ENCODE assay signal across 9 cellular contexts in the genomic region with DNA sequence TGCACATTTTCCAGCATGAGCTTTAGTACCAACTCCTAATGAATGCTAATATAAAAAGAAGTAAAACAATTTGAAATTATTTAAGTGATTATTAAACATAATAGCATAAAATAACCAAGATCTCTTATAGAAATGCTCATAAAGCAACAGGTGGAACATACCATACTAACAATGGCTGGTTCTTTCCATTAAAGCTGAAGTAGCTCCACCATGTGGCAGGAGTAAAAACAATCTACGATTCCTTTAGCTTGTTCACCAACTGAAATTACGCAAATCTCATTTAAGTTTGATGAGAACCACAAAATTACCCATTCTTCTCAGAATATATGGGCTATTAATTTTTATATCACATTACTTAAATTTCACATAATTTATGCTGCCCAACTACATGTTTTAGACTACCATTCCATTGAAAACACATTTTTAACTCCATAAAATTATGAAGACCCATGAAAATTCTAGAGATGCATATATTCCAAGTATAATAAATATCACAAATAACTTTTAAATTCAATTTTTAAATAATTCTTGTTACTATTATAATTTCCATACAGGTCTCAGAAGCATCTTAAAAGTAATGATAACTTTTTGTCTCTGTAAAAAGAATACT.
DNase-seq lines count a peak whose midpoint lies in the region; ATAC-seq, FAIRE-seq and TF ChIP-seq lines count a peak whose summit lies in the region.
"Had no signal": no experiment of that assay in that cellular context is flagged by ENCODE, and none has a peak within 500 bp of the region (broad histone marks: within the 10 kb centered on the region; RNA-seq: fewer than 3 reads in every experiment).

No MANE protein-coding gene starts in this region.

- TF ChIP-seq RAD21 in Ishikawa (IDR thresholded peaks at IDR 0.05; ENCODE audit: low read depth) = peak; percentile 85

- no peak overlapping the region for H3K4me3 ChIP-seq in RWPE2 (ENCODE audit: severe bottlenecking)
- no peak overlapping the region for H3K4me3 ChIP-seq in small intestine (ENCODE audit: low read depth in 1 of 2, low read length in 2 of 2)
- H3K4me3 ChIP-seq: SJSA1 had no signal

- TF ChIP-seq CTCF in RWPE2 (IDR thresholded peaks at IDR 0.05; ENCODE audit: poor library complexity, severe bottlenecking) = peak; percentile 93

- WGBS in small intestine, 3 donors = 4 to 26% (median 8%) methylated on average over 2 of the region's 2 CpGs

- DNase-seq in DMS53 (lab: John Stamatoyannopoulos, UW) (peak; percentile 82), RWPE2 (ENCODE audit: low spot score) (no peak), fibroblast of the conjunctiva (ENCODE audit: low read depth) (peak; percentile 24), small intestine (peak; percentile 58)

- no peaks in the 10 kb centered on the region for H3K9me3 ChIP-seq in RWPE2 (ENCODE audit: severe bottlenecking)
- no peaks in the 10 kb centered on the region for H3K9me3 ChIP-seq in small intestine (ENCODE audit: control insufficient read depth, low read depth)
- H3K9me3 ChIP-seq: SJSA1 had no signal

- ATAC-seq in RWPE2 (ENCODE audit: low read depth) (0 out of 3 replicates have a peak, but pooled peaks have one; percentile 48), HG02885 (IDR thresholded peaks at IDR 0.05; ENCODE audit: poor library complexity, unreplicated experiment) (no peak), HG02884 (IDR thresholded peaks at IDR 0.05; ENCODE audit: unreplicated experiment) (no peak), GM18867 (IDR thresholded peaks at IDR 0.05; ENCODE audit: unreplicated experiment) (no peak)

- peak; percentile 67 for FAIRE-seq in small intestine (lab: Jason Lieb, UNC)

- H3K36me3 ChIP-seq in RWPE2 (ENCODE audit: low read depth) (no peaks in the 10 kb centered on the region), small intestine (ENCODE audit: control insufficient read depth in 2 of 2, insufficient read depth in 2 of 2, low read length in 2 of 2) (no peaks in the 10 kb centered on the region)
- H3K36me3 ChIP-seq: SJSA1 had no signal

- H3K4me1 ChIP-seq in RWPE2 (ENCODE audit: insufficient read depth, poor library complexity, severe bottlenecking) = peaks cover 14% of the 10 kb centered on the region
- H3K4me1 ChIP-seq in small intestine (ENCODE audit: control insufficient read depth in 2 of 2, insufficient read depth in 1 of 2, low read depth in 1 of 2, low read length in 1 of 2) = no peaks in the 10 kb centered on the region

- H3K27ac ChIP-seq in RWPE2 (ENCODE audit: poor library complexity, severe bottlenecking) (no peak overlapping the region), small intestine (ENCODE audit: low read depth in 1 of 2, low read length in 1 of 2) (no peak overlapping the region)
- H3K27ac ChIP-seq: SJSA1 had no signal

- no peak for TF ChIP-seq EP300 in Ishikawa (IDR thresholded peaks at IDR 0.05; ENCODE audit: borderline replicate concordance)

- no peaks in the 10 kb centered on the region for H3K27me3 ChIP-seq in RWPE2 (ENCODE audit: insufficient read depth, poor library complexity, severe bottlenecking)
- H3K27me3 ChIP-seq in small intestine (ENCODE audit: control insufficient read depth in 2 of 2, insufficient read depth in 2 of 2, low read length in 2 of 2) = no peaks in the 10 kb centered on the region

TF ChIP-seq in Ishikawa, 13 proteins besides CTCF, POLR2A, EP300 and RAD21:
- TF ChIP-seq CEBPB (IDR thresholded peaks at IDR 0.05) = no peak
- TF ChIP-seq NFIC (IDR thresholded peaks at IDR 0.05) = no peak
- TF ChIP-seq EGR1 (IDR thresholded peaks at IDR 0.05) = no peak
- TF ChIP-seq, protein P1, sequence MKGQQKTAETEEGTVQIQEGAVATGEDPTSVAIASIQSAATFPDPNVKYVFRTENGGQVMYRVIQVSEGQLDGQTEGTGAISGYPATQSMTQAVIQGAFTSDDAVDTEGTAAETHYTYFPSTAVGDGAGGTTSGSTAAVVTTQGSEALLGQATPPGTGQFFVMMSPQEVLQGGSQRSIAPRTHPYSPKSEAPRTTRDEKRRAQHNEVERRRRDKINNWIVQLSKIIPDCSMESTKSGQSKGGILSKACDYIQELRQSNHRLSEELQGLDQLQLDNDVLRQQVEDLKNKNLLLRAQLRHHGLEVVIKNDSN (IDR thresholded peaks at IDR 0.05) = no peak
- no peak for TF ChIP-seq CREB1 (IDR thresholded peaks at IDR 0.05; ENCODE audit: low read depth)
- no peak for TF ChIP-seq TAF1 (IDR thresholded peaks at IDR 0.05; ENCODE audit: low read depth)
- TF ChIP-seq ZBTB7A (IDR thresholded peaks at IDR 0.05; ENCODE audit: low read depth) = no peak
- TF ChIP-seq TCF12 (IDR thresholded peaks at IDR 0.05; ENCODE audit: low read depth) = no peak
- TF ChIP-seq FOXM1 (IDR thresholded peaks at IDR 0.05; ENCODE audit: borderline replicate concordance, low read depth) = no peak
- TF ChIP-seq, protein P2, sequence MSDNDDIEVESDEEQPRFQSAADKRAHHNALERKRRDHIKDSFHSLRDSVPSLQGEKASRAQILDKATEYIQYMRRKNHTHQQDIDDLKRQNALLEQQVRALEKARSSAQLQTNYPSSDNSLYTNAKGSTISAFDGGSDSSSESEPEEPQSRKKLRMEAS (IDR thresholded peaks at IDR 0.05) = no peak
- TF ChIP-seq YY1 (IDR thresholded peaks at IDR 0.05; ENCODE audit: low read depth) = no peak
- TF ChIP-seq, protein P3, sequence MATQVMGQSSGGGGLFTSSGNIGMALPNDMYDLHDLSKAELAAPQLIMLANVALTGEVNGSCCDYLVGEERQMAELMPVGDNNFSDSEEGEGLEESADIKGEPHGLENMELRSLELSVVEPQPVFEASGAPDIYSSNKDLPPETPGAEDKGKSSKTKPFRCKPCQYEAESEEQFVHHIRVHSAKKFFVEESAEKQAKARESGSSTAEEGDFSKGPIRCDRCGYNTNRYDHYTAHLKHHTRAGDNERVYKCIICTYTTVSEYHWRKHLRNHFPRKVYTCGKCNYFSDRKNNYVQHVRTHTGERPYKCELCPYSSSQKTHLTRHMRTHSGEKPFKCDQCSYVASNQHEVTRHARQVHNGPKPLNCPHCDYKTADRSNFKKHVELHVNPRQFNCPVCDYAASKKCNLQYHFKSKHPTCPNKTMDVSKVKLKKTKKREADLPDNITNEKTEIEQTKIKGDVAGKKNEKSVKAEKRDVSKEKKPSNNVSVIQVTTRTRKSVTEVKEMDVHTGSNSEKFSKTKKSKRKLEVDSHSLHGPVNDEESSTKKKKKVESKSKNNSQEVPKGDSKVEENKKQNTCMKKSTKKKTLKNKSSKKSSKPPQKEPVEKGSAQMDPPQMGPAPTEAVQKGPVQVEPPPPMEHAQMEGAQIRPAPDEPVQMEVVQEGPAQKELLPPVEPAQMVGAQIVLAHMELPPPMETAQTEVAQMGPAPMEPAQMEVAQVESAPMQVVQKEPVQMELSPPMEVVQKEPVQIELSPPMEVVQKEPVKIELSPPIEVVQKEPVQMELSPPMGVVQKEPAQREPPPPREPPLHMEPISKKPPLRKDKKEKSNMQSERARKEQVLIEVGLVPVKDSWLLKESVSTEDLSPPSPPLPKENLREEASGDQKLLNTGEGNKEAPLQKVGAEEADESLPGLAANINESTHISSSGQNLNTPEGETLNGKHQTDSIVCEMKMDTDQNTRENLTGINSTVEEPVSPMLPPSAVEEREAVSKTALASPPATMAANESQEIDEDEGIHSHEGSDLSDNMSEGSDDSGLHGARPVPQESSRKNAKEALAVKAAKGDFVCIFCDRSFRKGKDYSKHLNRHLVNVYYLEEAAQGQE (IDR thresholded peaks at IDR 0.05; ENCODE audit: low read depth) = no peak
- no peak for TF ChIP-seq TEAD4 (IDR thresholded peaks at IDR 0.05)
